25 cellular contexts compared by ENCODE assay signal in genomic region chrX:52082578-52082977, GRCh38. TPM values are rescaled to one million over a fixed set of nuclear protein-coding genes. Genes with fewer than 3 reads are reported as not detected.
A peak's percentile ranks its signal among the peaks of the same experiment; 100 is the strongest.
DNase-seq lines count a peak whose midpoint lies in the region; ATAC-seq and TF ChIP-seq lines count a peak whose summit lies in the region.
"Had no signal": no experiment of that assay in that cellular context is flagged by ENCODE, and none has a peak within 500 bp of the region (broad histone marks: within the 10 kb centered on the region; RNA-seq: fewer than 3 reads in every experiment).

No MANE protein-coding gene starts in this region.

- H3K36me3 ChIP-seq in mammary epithelial cell (ENCODE audit: insufficient read depth, low read length) (no peaks in the 10 kb centered on the region), SK-N-MC (ENCODE audit: insufficient read depth, low read length) (no peaks in the 10 kb centered on the region), vagina (no peaks in the 10 kb centered on the region), GM23338 (ENCODE audit: insufficient read depth) (no peaks in the 10 kb centered on the region)
- H3K36me3 ChIP-seq: transverse colon had no signal

- H3K4me1 Mint-ChIP-seq in MCF 10A (ENCODE audit: insufficient read depth, unreplicated experiment): no peaks in the 10 kb centered on the region
- H3K4me1 Mint-ChIP-seq in activated T-cell treated with anti-CD3 and anti-CD28 coated beads, Interleukin-2, amount 50 U/mL, for 4 hours (ENCODE audit: low read depth): peaks cover 2% of the 10 kb centered on the region
- H3K4me1 Mint-ChIP-seq in GM23338: no peaks in the 10 kb centered on the region
- H3K4me1 Mint-ChIP-seq: activated naive CD4-positive, alpha-beta T cell treated with anti-CD3 and anti-CD28 coated beads, Interleukin-2, amount 50 U/mL, for 24 hours; nephron progenitor cell had no signal

- no peak overlapping the region for H3K4me2 ChIP-seq in mammary epithelial cell (ENCODE audit: insufficient read depth, low read depth, low read length)
- no peak overlapping the region for H3K4me2 ChIP-seq in GM23338

- H3K9me3 ChIP-seq in mammary epithelial cell (replicated peaks; ENCODE audit: insufficient read depth, low read length): no peaks in the 10 kb centered on the region
- no peaks in the 10 kb centered on the region for H3K9me3 ChIP-seq in SK-N-MC (ENCODE audit: low read depth, low read length)
- no peaks in the 10 kb centered on the region for H3K9me3 ChIP-seq in vagina
- H3K9me3 ChIP-seq: transverse colon had no signal

- no peaks in the 10 kb centered on the region for H3K79me2 ChIP-seq in mammary epithelial cell (ENCODE audit: insufficient read depth, low read length)
- no peaks in the 10 kb centered on the region for H3K79me2 ChIP-seq in GM23338 (replicated peaks; ENCODE audit: insufficient read depth)

- no peak overlapping the region for H2AFZ ChIP-seq in mammary epithelial cell (ENCODE audit: low read depth, low read length)
- H2AFZ ChIP-seq in GM23338: no peak overlapping the region

- CTCF ChIA-PET in mammary epithelial cell (lab: Charles Lee; ENCODE audit: low non-redundant PET) (no interaction called here), MCF 10A (lab: Yijun Ruan, JAX) (no interaction called here)

- TF ChIP-seq POLR2A in vagina (IDR thresholded peaks at IDR 0.05): no peak

- dilution Hi-C loops in mammary epithelial cell (cut with HindIII; ENCODE audit: low sequenced_read_pairs): no loop called here

- no peak for ATAC-seq in activated T-cell treated with anti-CD3 and anti-CD28 coated beads, Interleukin-2, amount 50 U/mL, for 4 hours
- ATAC-seq in GM23338: no peak
- ATAC-seq: activated CD8-positive, alpha-beta T cell treated with anti-CD3 and anti-CD28 coated beads, Interleukin-2, amount 10 ng/mL, durations not matched to agents 7 days and 5 days; foreskin keratinocyte; stimulated activated naive CD8-positive, alpha-beta T cell treated with anti-CD3 and anti-CD28 coated beads, Interleukin-15, Interleukin-2, amounts not matched to agents 100 U/mL and 50 U/mL, for 24 hours had no signal

- H3K27ac ChIP-seq in mammary epithelial cell (ENCODE audit: insufficient read depth, low read depth, low read length): no peak overlapping the region
- no peak overlapping the region for H3K27ac ChIP-seq in SK-N-MC
- no peak overlapping the region for H3K27ac ChIP-seq in vagina
- no peak overlapping the region for H3K27ac ChIP-seq in GM23338 (ENCODE audit: low read depth)
- H3K27ac ChIP-seq: foreskin keratinocyte, transverse colon had no signal

- POLR2A ChIA-PET in MCF 10A (lab: Yijun Ruan, JAX): no interaction called here

- H3K4me3 ChIP-seq in mammary epithelial cell (replicated peaks in 1 of 3; ENCODE audit: insufficient read depth in 1 of 3, low read depth in 2 of 3, low read length in 3 of 3) (no peak overlapping the region), SK-N-MC (no peak overlapping the region), vagina (no peak overlapping the region), GM23338 (no peak overlapping the region)
- H3K4me3 ChIP-seq: transverse colon had no signal

- H3K27ac Mint-ChIP-seq in MCF 10A (ENCODE audit: low read depth, unreplicated experiment) (no peak overlapping the region), GM23338 (no peak overlapping the region)
- H3K27ac Mint-ChIP-seq: activated B cell treated with CpG ODN at 0.5 μM for 24 hours; activated CD8-positive, alpha-beta T cell treated with anti-CD3 and anti-CD28 coated beads, Interleukin-2, amount 10 ng/mL, durations not matched to agents 7 days and 5 days; activated naive CD4-positive, alpha-beta T cell treated with anti-CD3 and anti-CD28 coated beads, Interleukin-2, amount 50 U/mL, for 24 hours; activated T-cell treated with anti-CD3 and anti-CD28 coated beads, Interleukin-2, amount 50 U/mL, for 24 hours; nephron progenitor cell had no signal

- TF ChIP-seq CTCF in mammary epithelial cell (conservative IDR thresholded peaks at IDR 0.05 in 1 of 2, IDR thresholded peaks at IDR 0.05 in 1 of 2; ENCODE audit: extremely low read depth in 1 of 2, insufficient read depth in 1 of 2, low read depth in 1 of 2, low read length in 2 of 2) (no peak), MCF 10A (IDR thresholded peaks at IDR 0.05; ENCODE audit: unreplicated experiment) (no peak), vagina (IDR thresholded peaks at IDR 0.05) (no peak), GM23338 (conservative IDR thresholded peaks at IDR 0.05; ENCODE audit: low read depth in 2 of 2) (no peak)

- in situ Hi-C loops in mammary epithelial cell (cut with MboI; ENCODE audit: low sequenced_read_pairs in 2 of 2): no loop called here

- intact Hi-C loops in mammary epithelial cell (cut with micrococcal nuclease) (no loop called here), MCF 10A (cut with micrococcal nuclease) (no loop called here), vagina (cut with DNase I) (no loop called here)

- H3K9ac ChIP-seq in mammary epithelial cell (ENCODE audit: insufficient read depth, low read length) (no peak overlapping the region), SK-N-MC (ENCODE audit: insufficient read length) (no peak overlapping the region)

- H3K4me1 ChIP-seq in mammary epithelial cell (ENCODE audit: insufficient read depth, low read length): no peaks in the 10 kb centered on the region
- H3K4me1 ChIP-seq in vagina: no peaks in the 10 kb centered on the region
- H3K4me1 ChIP-seq in GM23338 (ENCODE audit: insufficient read depth): no peaks in the 10 kb centered on the region
- H3K4me1 ChIP-seq: foreskin keratinocyte, transverse colon had no signal

- H3K27me3 Mint-ChIP-seq in MCF 10A (ENCODE audit: insufficient read depth, unreplicated experiment) (peaks cover 22% of the 10 kb centered on the region), GM23338 (ENCODE audit: insufficient read depth, low read depth, poor library complexity) (no peaks in the 10 kb centered on the region)
- H3K27me3 Mint-ChIP-seq in activated T-cell treated with anti-CD3 and anti-CD28 coated beads, Interleukin-2, amount 50 U/mL, for 4 hours (ENCODE audit: low read depth): no peaks in the 10 kb centered on the region
- H3K27me3 Mint-ChIP-seq: activated B cell treated with CpG ODN at 0.5 μM for 24 hours had no signal

- no peaks in the 10 kb centered on the region for H3K27me3 ChIP-seq in mammary epithelial cell (ENCODE audit: insufficient read depth, low read length)
- H3K27me3 ChIP-seq in vagina: no peaks in the 10 kb centered on the region
- H3K27me3 ChIP-seq in GM23338 (ENCODE audit: insufficient read depth): no peaks in the 10 kb centered on the region
- H3K27me3 ChIP-seq: foreskin keratinocyte, transverse colon had no signal

- H3K9me3 Mint-ChIP-seq in MCF 10A (ENCODE audit: unreplicated experiment) (peaks cover 24% of the 10 kb centered on the region), GM23338 (peaks cover 5% of the 10 kb centered on the region; the same call in 1 of the 3 replicates)
- no peaks in the 10 kb centered on the region for H3K9me3 Mint-ChIP-seq in activated T-cell treated with anti-CD3 and anti-CD28 coated beads, Interleukin-2, amount 50 U/mL, for 4 hours
- H3K9me3 Mint-ChIP-seq: activated B cell treated with CpG ODN at 0.5 μM for 24 hours; activated naive CD4-positive, alpha-beta T cell treated with anti-CD3 and anti-CD28 coated beads, Interleukin-2, amount 50 U/mL, for 24 hours; activated T-cell treated with anti-CD3 and anti-CD28 coated beads, Interleukin-2, amount 50 U/mL, for 24 hours had no signal

- WGBS in mammary epithelial cell (ENCODE audit: low coverage, missing lambda C conversion rate): 14% methylated on average over 4 of the region's 4 CpGs

- no peaks in the 10 kb centered on the region for H3F3A ChIP-seq in GM23338 (replicated peaks; ENCODE audit: low read depth)

- no TSS peak for BruUV-seq in mammary epithelial cell (replicated peaks; lab: Mats Ljungman, UMichigan)
- BruUV-seq in MCF 10A (replicated peaks; lab: Mats Ljungman, UMichigan): no TSS peak

- no peak overlapping the region for H3K4me3 Mint-ChIP-seq in MCF 10A (ENCODE audit: unreplicated experiment)
- H3K4me3 Mint-ChIP-seq in activated T-cell treated with anti-CD3 and anti-CD28 coated beads, Interleukin-2, amount 50 U/mL, for 4 hours: no peak overlapping the region
- no peak overlapping the region for H3K4me3 Mint-ChIP-seq in GM23338
- H3K4me3 Mint-ChIP-seq: activated B cell treated with CpG ODN at 0.5 μM for 24 hours; activated CD8-positive, alpha-beta T cell treated with anti-CD3 and anti-CD28 coated beads, Interleukin-2, amount 10 ng/mL, durations not matched to agents 7 days and 5 days; activated naive CD4-positive, alpha-beta T cell treated with anti-CD3 and anti-CD28 coated beads, Interleukin-2, amount 50 U/mL, for 24 hours; activated T-cell treated with anti-CD3 and anti-CD28 coated beads, Interleukin-2, amount 50 U/mL, for 24 hours; nephron progenitor cell had no signal

- no peaks in the 10 kb centered on the region for H3K9me2 ChIP-seq in GM23338 (ENCODE audit: insufficient read depth)

- no peaks in the 10 kb centered on the region for H3K36me3 Mint-ChIP-seq in MCF 10A (ENCODE audit: insufficient read depth, unreplicated experiment)
- no peaks in the 10 kb centered on the region for H3K36me3 Mint-ChIP-seq in activated T-cell treated with anti-CD3 and anti-CD28 coated beads, Interleukin-2, amount 50 U/mL, for 4 hours (ENCODE audit: insufficient read depth)
- no peaks in the 10 kb centered on the region for H3K36me3 Mint-ChIP-seq in GM23338 (ENCODE audit: low read depth)
- H3K36me3 Mint-ChIP-seq: activated naive CD4-positive, alpha-beta T cell treated with anti-CD3 and anti-CD28 coated beads, Interleukin-2, amount 50 U/mL, for 24 hours had no signal

- no peaks in the 10 kb centered on the region for H4K20me1 ChIP-seq in mammary epithelial cell (ENCODE audit: insufficient read depth, low read length)
- H4K20me1 ChIP-seq in GM23338 (replicated peaks; ENCODE audit: insufficient read depth): no peaks in the 10 kb centered on the region

- DNase-seq in mammary epithelial cell: peak; percentile 43
- DNase-seq in MCF 10A (ENCODE audit: unreplicated experiment): no peak
- peak; percentile 34 for DNase-seq in SK-N-MC (ENCODE audit: low read depth, low spot score)
- peak; percentile 3 for DNase-seq in fibroblast of peridontal ligament (ENCODE audit: extremely low read depth)
- no peak for DNase-seq in vagina (ENCODE audit: extremely low spot score in 2 of 2)
- no peak for DNase-seq in activated T-cell treated with anti-CD3 and anti-CD28 coated beads, Interleukin-2, amount 50 U/mL, for 4 hours
- DNase-seq in GM23338 (ENCODE audit: low spot score): no peak
- no peak for DNase-seq in HK-2 (ENCODE audit: unreplicated experiment)
- DNase-seq: 8988T; activated B cell treated with CpG ODN at 0.5 μM for 24 hours; activated CD8-positive, alpha-beta T cell treated with anti-CD3 and anti-CD28 coated beads, Interleukin-2, amount 10 ng/mL, durations not matched to agents 7 days and 5 days; activated T-cell treated with anti-CD3 and anti-CD28 coated beads, Interleukin-2, amount 50 U/mL, for 24 hours; C1 segment of cervical spinal cord; cortex of kidney; DMS 273 treated with DMSO at 0.1 percent for 48 hours; NCI-H146; NCI-H2171 treated with DMSO at 0.1 percent for 48 hours; NCI-H69; nephron progenitor cell; posterior cingulate gyrus; stimulated activated CD4-positive, alpha-beta T cell treated with anti-CD3 and anti-CD28 coated beads, Interleukin-1b, Interleukin-23, amount 100 ng/mL, for 48 hours; stimulated activated naive CD8-positive, alpha-beta T cell treated with anti-CD3 and anti-CD28 coated beads, Interleukin-15, Interleukin-2, amounts not matched to agents 100 U/mL and 50 U/mL, for 24 hours; transverse colon had no signal

RNA-seq across cellular contexts. Expression of gene MAGED4B, which starts 13.6 kb away (rescaled TPM):
- total RNA-seq in mammary epithelial cell: 10 to 100 TPM in 1 of 2 donors, 1 to 10 TPM in 1; 2.3 to 16.7 TPM
- 0.22 TPM for polyA plus RNA-seq in mammary epithelial cell
- 2.3 TPM for polyA minus RNA-seq in mammary epithelial cell
- not detected in 2 replicates for total RNA-seq in MCF 10A (2022)
- total RNA-seq in vagina: 19.6 TPM
- under 1 TPM; 0.53 to 0.95 (median 0.74) TPM for total RNA-seq in activated T-cell treated with anti-CD3 and anti-CD28 coated beads, Interleukin-2, amount 50 U/mL, for 4 hours
- 63.8 and 79.8 TPM in 2 replicates for total RNA-seq in GM23338 (2014; rRNA removed; shearing (Covaris generic))
- polyA plus RNA-seq in GM23338 (2016; fragmentation: Nextera tagmentation; extraction: Ambion mirVana): 145 and 157 TPM in 2 replicates

Comparison
In these comparisons a context has a peak if more than half of its experiments do, and no peak if none do; other contexts are left out.
1. DNase-seq: peak in mammary epithelial cell (single experiment), SK-N-MC (single experiment) and fibroblast of peridontal ligament (single experiment); none in MCF 10A (single experiment), vagina (0 of 2), activated T-cell treated with anti-CD3 and anti-CD28 coated beads, Interleukin-2, amount 50 U/mL, for 4 hours (single experiment), GM23338 (single experiment) and HK-2 (single experiment).